Comparison of ENCODE assay signal across 19 cellular contexts in the genomic region with DNA sequence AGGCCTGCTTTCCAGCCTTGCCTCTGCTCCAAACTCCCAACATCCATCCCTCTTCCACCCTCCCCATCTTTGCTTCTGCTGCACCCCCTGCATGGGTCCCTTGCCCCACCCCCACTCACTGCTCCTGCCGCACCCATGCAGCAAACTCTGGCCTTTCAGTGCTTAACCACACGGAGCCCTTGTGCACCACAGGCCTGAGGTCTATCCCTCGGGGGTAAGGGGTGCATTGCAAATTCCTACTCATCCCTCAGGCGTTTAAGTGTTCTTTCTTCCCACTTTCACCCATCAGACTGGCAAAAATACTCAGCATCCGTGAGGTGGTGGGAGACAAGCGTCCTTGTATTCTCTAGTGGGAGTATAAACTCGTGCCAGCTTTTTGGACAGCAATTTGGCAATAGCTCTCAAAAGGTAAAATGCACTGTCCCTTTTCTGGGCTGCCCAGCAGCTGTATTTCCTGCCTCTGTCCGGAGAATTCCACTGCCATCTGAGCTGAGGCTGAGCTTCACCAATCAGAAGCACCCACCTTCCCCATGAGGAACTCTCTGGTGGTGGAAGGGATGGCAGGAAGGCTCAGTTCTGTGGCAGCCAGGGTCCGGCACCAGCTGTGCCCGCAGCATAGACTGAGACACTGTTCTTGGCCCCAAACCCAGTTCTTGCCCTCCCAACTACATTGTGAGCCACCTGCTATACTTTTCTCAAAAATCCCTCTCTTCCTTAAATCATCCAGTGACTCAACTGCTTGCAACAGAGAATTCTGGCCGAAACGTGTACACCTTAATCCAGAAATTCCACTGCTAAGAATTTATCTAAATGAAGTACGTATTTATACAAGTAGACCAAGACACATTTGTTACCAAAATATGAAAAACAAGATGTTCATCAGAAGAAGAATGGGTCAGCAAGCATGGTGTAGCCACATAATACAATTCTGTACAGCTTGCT. TPM values are rescaled to one million over a fixed set of nuclear protein-coding genes. Genes with fewer than 3 reads are reported as not detected.
DNase-seq lines count a peak whose midpoint lies in the region; ATAC-seq and TF ChIP-seq lines count a peak whose summit lies in the region.
"Had no signal": no experiment of that assay in that cellular context is flagged by ENCODE, and none has a peak within 500 bp of the region (broad histone marks: within the 10 kb centered on the region; RNA-seq: fewer than 3 reads in every experiment).

No MANE protein-coding gene starts in this region.

- H3K27ac ChIP-seq in left ventricle myocardium inferior (replicated peaks): peak overlapping the region; percentile 37
- H3K27ac ChIP-seq in neural cell (ENCODE audit: low read length): no peak overlapping the region
- peak overlapping the region in 1 of 4 donors; percentile 31 for H3K27ac ChIP-seq in transverse colon
- H3K27ac ChIP-seq: A549 had no signal

- no peak overlapping the region for H3K4me3 ChIP-seq in left ventricle myocardium inferior
- peak overlapping the region; percentile 21 for H3K4me3 ChIP-seq in neural cell (ENCODE audit: low read length)
- no peak overlapping the region for H3K4me3 ChIP-seq in transverse colon
- H3K4me3 ChIP-seq: A549 had no signal

- no peak for TF ChIP-seq RAD21 in neural cell (conservative IDR thresholded peaks at IDR 0.05)

- no peaks in the 10 kb centered on the region for H3F3A ChIP-seq in neural cell (ENCODE audit: insufficient read depth, low read length, poor library complexity, severe bottlenecking)

- H3K9ac ChIP-seq in neural cell (ENCODE audit: low read length): peak overlapping the region; percentile 31

- H3K36me3 ChIP-seq in left ventricle myocardium inferior (peaks cover 49% of the 10 kb centered on the region), neural cell (ENCODE audit: insufficient read depth, low read length) (no peaks in the 10 kb centered on the region), transverse colon (peaks cover 0 to 38% (median 17%) of the 10 kb centered on the region in 4 donors)

- H3K4me1 ChIP-seq in left ventricle myocardium inferior (peaks cover 27% of the 10 kb centered on the region), transverse colon (peaks cover 0 to 12% (median 2%) of the 10 kb centered on the region in 4 donors)
- H3K4me1 ChIP-seq: A549 had no signal

- no peaks in the 10 kb centered on the region for H3K9me2 ChIP-seq in neural cell (ENCODE audit: insufficient read depth, low read length)

- H3K79me2 ChIP-seq in neural cell (replicated peaks; ENCODE audit: insufficient read depth, low read length): peaks cover 6% of the 10 kb centered on the region

- TF ChIP-seq EP300 in neural cell (conservative IDR thresholded peaks at IDR 0.05; ENCODE audit: poor library complexity, severe bottlenecking): no peak
- TF ChIP-seq EP300 in transverse colon (IDR thresholded peaks at IDR 0.05; ENCODE audit: low read depth): no peak

- H3K9me3 ChIP-seq in left ventricle myocardium inferior (replicated peaks) (no peaks in the 10 kb centered on the region), neural cell (ENCODE audit: low read length) (no peaks in the 10 kb centered on the region), transverse colon (no peaks in the 10 kb centered on the region)
- H3K9me3 ChIP-seq: A549 had no signal

- no peak for ATAC-seq in Right ventricle myocardium inferior
- no peak for ATAC-seq in HG03469 (IDR thresholded peaks at IDR 0.05; ENCODE audit: unreplicated experiment)
- ATAC-seq in GM19023 (IDR thresholded peaks at IDR 0.05; ENCODE audit: unreplicated experiment): no peak
- ATAC-seq: activated T-cell treated with anti-CD3 and anti-CD28 coated beads, Interleukin-2, amount 50 U/mL, for 72 hours; effector memory CD8-positive, alpha-beta T cell had no signal

- no peak overlapping the region for H2AFZ ChIP-seq in neural cell (ENCODE audit: low read depth, low read length)

- DNase-seq in left ventricle myocardium inferior (no peak), Right ventricle myocardium inferior (ENCODE audit: missing footprints) (no peak), dermis blood vessel endothelial cell (peak; percentile 32), cortex of kidney (lab: John Stamatoyannopoulos, UW) (no peak), transverse colon (no peak)
- DNase-seq: activated CD4-positive, alpha-beta T cell treated with anti-CD3 and anti-CD28 coated beads for 4 hours; activated T-cell treated with anti-CD3 and anti-CD28 coated beads, Interleukin-2, amount 50 U/mL, for 72 hours; effector memory CD8-positive, alpha-beta T cell; GDM1; kidney; NCI-H187; NCI-H510A treated with DMSO at 0.1 percent for 48 hours; stimulated activated CD4-positive, alpha-beta T cell treated with anti-CD3 and anti-CD28 coated beads, Interleukin-4, amount 100 ng/mL, for 24 hours; T-helper 2 cell had no signal

- H3K27me3 ChIP-seq in left ventricle myocardium inferior (ENCODE audit: low read depth): no peaks in the 10 kb centered on the region
- H3K27me3 ChIP-seq in neural cell (ENCODE audit: insufficient read depth, low read depth, low read length): no peaks in the 10 kb centered on the region
- no peaks in the 10 kb centered on the region for H3K27me3 ChIP-seq in transverse colon

- intact Hi-C loops in left ventricle myocardium inferior (cut with micrococcal nuclease) (no loop called here), Right ventricle myocardium inferior (cut with DNase I) (no loop called here), transverse colon (cut with DNase I; ENCODE audit: low total_unique reads) (no loop called here)

- TF ChIP-seq CTCF in left ventricle myocardium inferior (IDR thresholded peaks at IDR 0.05; ENCODE audit: borderline replicate concordance) (no peak), neural cell (IDR thresholded peaks at IDR 0.05; ENCODE audit: poor library complexity, severe bottlenecking) (no peak), transverse colon (IDR thresholded peaks at IDR 0.05) (no peak)

- H3K4me2 ChIP-seq in neural cell (ENCODE audit: low read length): no peak overlapping the region
- H3K4me2 ChIP-seq: A549 had no signal

- no peak for TF ChIP-seq POLR2A in transverse colon (IDR thresholded peaks at IDR 0.05)

- in situ Hi-C loops in transverse colon (cut with MboI; ENCODE audit: low pct_ligation_motif_present in 1 of 4, low pct_unique_long_range_greater_than_20kb in 1 of 4, low sequenced_read_pairs in 3 of 4): no loop called here

- 63 to 68% methylated on average over 6 to 13 of the region's 13 CpGs for WGBS in transverse colon (ENCODE audit: low coverage in 1 of 2), 2 donors

- H4K20me1 ChIP-seq in neural cell (ENCODE audit: insufficient read depth): no peaks in the 10 kb centered on the region

TF ChIP-seq in neural cell, 6 proteins besides CTCF, POLR2A, EP300 and RAD21:
- TF ChIP-seq POLR2AphosphoS5 (IDR thresholded peaks at IDR 0.05) (no peak), EZH2 (IDR thresholded peaks at IDR 0.05; ENCODE audit: borderline replicate concordance, insufficient read depth, low read length, poor library complexity, severe bottlenecking) (no peak), SMC3 (conservative IDR thresholded peaks at IDR 0.05; ENCODE audit: poor library complexity) (no peak), MXI1 (conservative IDR thresholded peaks at IDR 0.05; ENCODE audit: poor library complexity, severe bottlenecking) (no peak), TAF1 (IDR thresholded peaks at IDR 0.05; ENCODE audit: low read depth) (no peak)
- TF ChIP-seq, protein P1, sequence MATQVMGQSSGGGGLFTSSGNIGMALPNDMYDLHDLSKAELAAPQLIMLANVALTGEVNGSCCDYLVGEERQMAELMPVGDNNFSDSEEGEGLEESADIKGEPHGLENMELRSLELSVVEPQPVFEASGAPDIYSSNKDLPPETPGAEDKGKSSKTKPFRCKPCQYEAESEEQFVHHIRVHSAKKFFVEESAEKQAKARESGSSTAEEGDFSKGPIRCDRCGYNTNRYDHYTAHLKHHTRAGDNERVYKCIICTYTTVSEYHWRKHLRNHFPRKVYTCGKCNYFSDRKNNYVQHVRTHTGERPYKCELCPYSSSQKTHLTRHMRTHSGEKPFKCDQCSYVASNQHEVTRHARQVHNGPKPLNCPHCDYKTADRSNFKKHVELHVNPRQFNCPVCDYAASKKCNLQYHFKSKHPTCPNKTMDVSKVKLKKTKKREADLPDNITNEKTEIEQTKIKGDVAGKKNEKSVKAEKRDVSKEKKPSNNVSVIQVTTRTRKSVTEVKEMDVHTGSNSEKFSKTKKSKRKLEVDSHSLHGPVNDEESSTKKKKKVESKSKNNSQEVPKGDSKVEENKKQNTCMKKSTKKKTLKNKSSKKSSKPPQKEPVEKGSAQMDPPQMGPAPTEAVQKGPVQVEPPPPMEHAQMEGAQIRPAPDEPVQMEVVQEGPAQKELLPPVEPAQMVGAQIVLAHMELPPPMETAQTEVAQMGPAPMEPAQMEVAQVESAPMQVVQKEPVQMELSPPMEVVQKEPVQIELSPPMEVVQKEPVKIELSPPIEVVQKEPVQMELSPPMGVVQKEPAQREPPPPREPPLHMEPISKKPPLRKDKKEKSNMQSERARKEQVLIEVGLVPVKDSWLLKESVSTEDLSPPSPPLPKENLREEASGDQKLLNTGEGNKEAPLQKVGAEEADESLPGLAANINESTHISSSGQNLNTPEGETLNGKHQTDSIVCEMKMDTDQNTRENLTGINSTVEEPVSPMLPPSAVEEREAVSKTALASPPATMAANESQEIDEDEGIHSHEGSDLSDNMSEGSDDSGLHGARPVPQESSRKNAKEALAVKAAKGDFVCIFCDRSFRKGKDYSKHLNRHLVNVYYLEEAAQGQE (IDR thresholded peaks at IDR 0.05; ENCODE audit: borderline replicate concordance): no peak
TF ChIP-seq in neural cell: peak in this region for 0.

RNA-seq across cellular contexts. Expression of a gene that starts 15.0 kb away (rescaled TPM):
- total RNA-seq in left ventricle myocardium inferior (159 TPM), Right ventricle myocardium inferior (185 TPM), dermis blood vessel endothelial cell (180 and 183 TPM in 2 replicates), transverse colon (100 to 1,000 TPM in 1 of 4 donors, 10 to 100 TPM in 3; 11.6 to 136 (median 51.6) TPM)
- polyA plus RNA-seq in neural cell: 363 and 388 TPM in 2 replicates
- 192 and 198 TPM in 2 replicates for polyA minus RNA-seq in neural cell

RNA-seq across cellular contexts. Expression of a gene that starts 50.0 kb away (rescaled TPM):
- total RNA-seq in left ventricle myocardium inferior (not detected), Right ventricle myocardium inferior (not detected), dermis blood vessel endothelial cell (not detected in 2 replicates), transverse colon (not detected)
- not detected in 2 replicates for polyA plus RNA-seq in neural cell
- not detected in 2 replicates for polyA minus RNA-seq in neural cell
- total RNA-seq: activated T-cell treated with anti-CD3 and anti-CD28 coated beads, Interleukin-2, amount 50 U/mL, for 72 hours; frontal cortex; kidney had no signal
- polyA plus RNA-seq: A549 had no signal
